1 cellular context compared by ENCODE assay signal in the genomic region with DNA sequence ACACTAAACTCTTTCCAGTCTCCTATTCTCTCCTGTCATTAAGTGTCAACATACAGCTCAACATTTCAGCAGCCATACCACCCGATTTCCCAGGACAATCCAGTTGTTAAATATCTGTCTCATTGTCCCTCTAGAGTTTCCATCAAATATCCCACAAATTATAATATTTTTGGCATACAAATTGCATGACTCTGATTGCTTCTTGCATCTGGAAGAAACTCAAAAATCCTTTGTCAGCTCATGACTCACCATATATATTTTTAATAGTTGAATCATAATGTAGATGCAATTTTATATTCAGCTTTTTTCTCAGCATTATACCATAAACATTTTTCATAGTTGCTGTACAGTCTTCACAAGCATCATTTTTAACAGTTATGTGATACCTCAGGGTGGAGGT.
A peak's percentile ranks its signal among the peaks of the same experiment; 100 is the strongest.
TF ChIP-seq lines count a peak whose summit lies in the region.

No MANE protein-coding gene starts in this region.

TF ChIP-seq in SK-N-SH, 30 proteins besides CTCF, POLR2A, EP300 and RAD21:
- TF ChIP-seq SIN3A (IDR thresholded peaks at IDR 0.05; ENCODE audit: borderline replicate concordance, low read depth, low read length) (no peak), NFIC (IDR thresholded peaks at IDR 0.05; ENCODE audit: borderline replicate concordance) (peak; percentile 74; the same call in 1 of the 2 replicates), POLR2AphosphoS5 (IDR thresholded peaks at IDR 0.05; ENCODE audit: low read depth, low read length) (peak; percentile 16; the same call in 1 of the 2 replicates), TCF12 (IDR thresholded peaks at IDR 0.05) (peak; percentile 41; the same call in 1 of the 2 replicates), CHD2 (IDR thresholded peaks at IDR 0.05; ENCODE audit: low read length, partially characterized antibody) (no peak), TEAD4 (IDR thresholded peaks at IDR 0.05; ENCODE audit: borderline replicate concordance, insufficient read depth) (0 out of 2 replicates have a peak, but pooled peaks have one; percentile 44), FOSL2 (IDR thresholded peaks at IDR 0.05; ENCODE audit: borderline replicate concordance, low read depth) (peak; percentile 91; the same call in 1 of the 2 replicates)
- TF ChIP-seq, protein P1, sequence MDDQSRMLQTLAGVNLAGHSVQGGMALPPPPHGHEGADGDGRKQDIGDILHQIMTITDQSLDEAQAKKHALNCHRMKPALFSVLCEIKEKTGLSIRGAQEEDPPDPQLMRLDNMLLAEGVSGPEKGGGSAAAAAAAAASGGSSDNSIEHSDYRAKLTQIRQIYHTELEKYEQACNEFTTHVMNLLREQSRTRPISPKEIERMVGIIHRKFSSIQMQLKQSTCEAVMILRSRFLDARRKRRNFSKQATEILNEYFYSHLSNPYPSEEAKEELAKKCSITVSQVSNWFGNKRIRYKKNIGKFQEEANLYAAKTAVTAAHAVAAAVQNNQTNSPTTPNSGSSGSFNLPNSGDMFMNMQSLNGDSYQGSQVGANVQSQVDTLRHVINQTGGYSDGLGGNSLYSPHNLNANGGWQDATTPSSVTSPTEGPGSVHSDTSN (IDR thresholded peaks at IDR 0.05): peak; percentile 69
- TF ChIP-seq, protein P2, sequence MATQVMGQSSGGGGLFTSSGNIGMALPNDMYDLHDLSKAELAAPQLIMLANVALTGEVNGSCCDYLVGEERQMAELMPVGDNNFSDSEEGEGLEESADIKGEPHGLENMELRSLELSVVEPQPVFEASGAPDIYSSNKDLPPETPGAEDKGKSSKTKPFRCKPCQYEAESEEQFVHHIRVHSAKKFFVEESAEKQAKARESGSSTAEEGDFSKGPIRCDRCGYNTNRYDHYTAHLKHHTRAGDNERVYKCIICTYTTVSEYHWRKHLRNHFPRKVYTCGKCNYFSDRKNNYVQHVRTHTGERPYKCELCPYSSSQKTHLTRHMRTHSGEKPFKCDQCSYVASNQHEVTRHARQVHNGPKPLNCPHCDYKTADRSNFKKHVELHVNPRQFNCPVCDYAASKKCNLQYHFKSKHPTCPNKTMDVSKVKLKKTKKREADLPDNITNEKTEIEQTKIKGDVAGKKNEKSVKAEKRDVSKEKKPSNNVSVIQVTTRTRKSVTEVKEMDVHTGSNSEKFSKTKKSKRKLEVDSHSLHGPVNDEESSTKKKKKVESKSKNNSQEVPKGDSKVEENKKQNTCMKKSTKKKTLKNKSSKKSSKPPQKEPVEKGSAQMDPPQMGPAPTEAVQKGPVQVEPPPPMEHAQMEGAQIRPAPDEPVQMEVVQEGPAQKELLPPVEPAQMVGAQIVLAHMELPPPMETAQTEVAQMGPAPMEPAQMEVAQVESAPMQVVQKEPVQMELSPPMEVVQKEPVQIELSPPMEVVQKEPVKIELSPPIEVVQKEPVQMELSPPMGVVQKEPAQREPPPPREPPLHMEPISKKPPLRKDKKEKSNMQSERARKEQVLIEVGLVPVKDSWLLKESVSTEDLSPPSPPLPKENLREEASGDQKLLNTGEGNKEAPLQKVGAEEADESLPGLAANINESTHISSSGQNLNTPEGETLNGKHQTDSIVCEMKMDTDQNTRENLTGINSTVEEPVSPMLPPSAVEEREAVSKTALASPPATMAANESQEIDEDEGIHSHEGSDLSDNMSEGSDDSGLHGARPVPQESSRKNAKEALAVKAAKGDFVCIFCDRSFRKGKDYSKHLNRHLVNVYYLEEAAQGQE (IDR thresholded peaks at IDR 0.05; ENCODE audit: low read depth, low read length): no peak
TF ChIP-seq in SK-N-SH: peak in this region for 6.
